In genomic region chr12:57389033-57389432, GRCh38 we compare ENCODE assay signal across 1 cellular context.
TF ChIP-seq lines count a peak whose summit lies in the region.

No MANE protein-coding gene starts in this region.

TF ChIP-seq in K562, 482 proteins besides CTCF, POLR2A, EP300 and RAD21:
- peak; percentile 78 for TF ChIP-seq ZNF316 (IDR thresholded peaks at IDR 0.05)
- TF ChIP-seq C11orf30 (IDR thresholded peaks at IDR 0.05; ENCODE audit: low read depth) = peak; percentile 67
- no peak for TF ChIP-seq HIVEP1 (CRISPR knock-in tag; IDR thresholded peaks at IDR 0.05)
- TF ChIP-seq ZBTB17 (CRISPR knock-in tag; IDR thresholded peaks at IDR 0.05) = no peak
- TF ChIP-seq HDAC6 (IDR thresholded peaks at IDR 0.05; ENCODE audit: low read depth, low read length) = no peak
- TF ChIP-seq FOSL1 (tag; conservative IDR thresholded peaks at IDR 0.05) = peak; percentile 27; the same call in 1 of the 2 replicates
- no peak for TF ChIP-seq SUPT5H (IDR thresholded peaks at IDR 0.05)
- TF ChIP-seq GABPB2 (CRISPR knock-in tag; conservative IDR thresholded peaks at IDR 0.05) = no peak
